In genomic region chr5:23136958-23137357, GRCh38 we compare ENCODE assay signal across 5 cellular contexts.
"Had no signal": no experiment of that assay in that cellular context is flagged by ENCODE, and none has a peak within 500 bp of the region (broad histone marks: within the 10 kb centered on the region; RNA-seq: fewer than 3 reads in every experiment).

No MANE protein-coding gene starts in this region.

- H3K4me1 Mint-ChIP-seq: H9, IgD-negative memory B cell had no signal

- H3K9me3 Mint-ChIP-seq: H9, IgD-negative memory B cell had no signal

- H2AFZ ChIP-seq: GM23248 had no signal

- H3K4me3 Mint-ChIP-seq: H9, IgD-negative memory B cell had no signal

- H3K9ac ChIP-seq: GM23248 had no signal

- H3K27ac ChIP-seq: GM23248 had no signal

- H3K27ac Mint-ChIP-seq: H9 had no signal

- DNase-seq: GM23248, H9, HCEC 1CT, KBM-7 had no signal

- H3K4me3 ChIP-seq: GM23248 had no signal

- H3K36me3 Mint-ChIP-seq: IgD-negative memory B cell had no signal

- H3K27me3 Mint-ChIP-seq: IgD-negative memory B cell had no signal
